ENCODE assay signal across 14 cellular contexts in genomic region chr1:39571178-39571483, GRCh38. TPM values are rescaled to one million over a fixed set of nuclear protein-coding genes. Genes with fewer than 3 reads are reported as not detected.
DNase-seq lines count a peak whose midpoint lies in the region; ATAC-seq and TF ChIP-seq lines count a peak whose summit lies in the region.
"Had no signal": no experiment of that assay in that cellular context is flagged by ENCODE, and none has a peak within 500 bp of the region (broad histone marks: within the 10 kb centered on the region; RNA-seq: fewer than 3 reads in every experiment).

No MANE protein-coding gene starts in this region.

- intact Hi-C loops in MCF 10A (cut with micrococcal nuclease), result no loop called here
- intact Hi-C loops in breast epithelium (cut with DNase I; ENCODE audit: low total_unique reads), result no loop called here

- H3K79me1 ChIP-seq in neuronal stem cell (ENCODE audit: low read depth, low read length), result peaks cover 6% of the 10 kb centered on the region

- H3K27ac ChIP-seq in breast epithelium, result no peak overlapping the region
- no peak overlapping the region for H3K27ac ChIP-seq in neuronal stem cell (replicated peaks; ENCODE audit: low read length)
- no peak overlapping the region for H3K27ac ChIP-seq in GM23248
- H3K27ac ChIP-seq: BLaER1 treated with 17β-estradiol and CSF1 and Interleukin-3, amounts not matched to agents 10 nM and 100 nM had no signal

- H3K27ac Mint-ChIP-seq in MCF 10A (ENCODE audit: low read depth, unreplicated experiment) (peak overlapping the region; percentile 51), T-helper 17 cell (peak overlapping the region; percentile 11)

- peaks cover 31% of the 10 kb centered on the region; the same call in 1 of the 2 replicates for H3F3A ChIP-seq in GM23248 (ENCODE audit: insufficient read depth)

- H3K9me2 ChIP-seq in GM23248 (ENCODE audit: insufficient read depth), result no peaks in the 10 kb centered on the region

- no peak for TF ChIP-seq POLR2A in breast epithelium (IDR thresholded peaks at IDR 0.05)

- H3K36me3 Mint-ChIP-seq in MCF 10A (ENCODE audit: insufficient read depth, unreplicated experiment) (peaks cover 99% of the 10 kb centered on the region), T-helper 17 cell (ENCODE audit: low read depth) (peaks cover 10% of the 10 kb centered on the region)

- H3K4me3 ChIP-seq in breast epithelium (no peak overlapping the region), neuronal stem cell (ENCODE audit: low read length in 2 of 2) (no peak overlapping the region), GM23248 (no peak overlapping the region)
- H3K4me3 ChIP-seq: BLaER1 treated with 17β-estradiol and CSF1 and Interleukin-3, amounts not matched to agents 10 nM and 100 nM; HAP-1 had no signal

- peaks cover 16% of the 10 kb centered on the region for H3K4me1 Mint-ChIP-seq in MCF 10A (ENCODE audit: insufficient read depth, unreplicated experiment)
- peaks cover 40% of the 10 kb centered on the region for H3K4me1 Mint-ChIP-seq in T-helper 17 cell

- WGBS in neuronal stem cell (ENCODE audit: extremely low coverage in 2 of 2, insufficient read length in 2 of 2, insufficient replicate concordance in 1 of 2), 2 donors, result no CpG with 5 or more reads among the region's 9 CpGs
- WGBS in GM23248 (ENCODE audit: low coverage in 1 of 2, low lambda C conversion rate in 2 of 2, missing lambda C conversion rate in 2 of 2), 2 experiments, result 99 to 100% methylated on average over 9 of the region's 9 CpGs

- H2BK15ac ChIP-seq in neuronal stem cell (ENCODE audit: low read length), result no peak overlapping the region

- in situ Hi-C loops in GM23248 (cut with MboI), result no loop called here

- H3K27me3 ChIP-seq in breast epithelium (no peaks in the 10 kb centered on the region), neuronal stem cell (ENCODE audit: control insufficient read depth in 3 of 3, insufficient read depth in 3 of 3, low read depth in 1 of 3, low read length in 3 of 3) (no peaks in the 10 kb centered on the region), GM23248 (replicated peaks; ENCODE audit: insufficient read depth) (no peaks in the 10 kb centered on the region)
- H3K27me3 ChIP-seq: BLaER1 treated with 17β-estradiol and CSF1 and Interleukin-3, amounts not matched to agents 10 nM and 100 nM had no signal

- no peak overlapping the region for H2BK5ac ChIP-seq in neuronal stem cell (ENCODE audit: low read length)

- H3K4me3 Mint-ChIP-seq in MCF 10A (ENCODE audit: unreplicated experiment), result no peak overlapping the region
- H3K4me3 Mint-ChIP-seq in T-helper 17 cell, result no peak overlapping the region

- H3K79me2 ChIP-seq in GM23248 (ENCODE audit: insufficient read depth), result peaks cover 98% of the 10 kb centered on the region

- no peak overlapping the region for H3K14ac ChIP-seq in neuronal stem cell (ENCODE audit: low read length)

- ATAC-seq in T-helper 17 cell, result no peak

- H3K9me3 ChIP-seq in breast epithelium (no peaks in the 10 kb centered on the region), T-helper 17 cell (ENCODE audit: control insufficient read depth, low read length, poor library complexity, severe bottlenecking) (no peaks in the 10 kb centered on the region), neuronal stem cell (replicated peaks in 1 of 2; ENCODE audit: control insufficient read depth in 2 of 2, insufficient read depth in 1 of 2, low read depth in 1 of 2, low read length in 2 of 2) (peaks cover 0 to 2% of the 10 kb centered on the region in 2 donors), GM23248 (ENCODE audit: low read depth) (no peaks in the 10 kb centered on the region)
- H3K9me3 ChIP-seq: BLaER1 treated with 17β-estradiol and CSF1 and Interleukin-3, amounts not matched to agents 10 nM and 100 nM; HAP-1 had no signal

- no peak overlapping the region for H4K91ac ChIP-seq in neuronal stem cell (ENCODE audit: low read depth, low read length, poor library complexity)

- H2AK5ac ChIP-seq in neuronal stem cell (ENCODE audit: low read depth, low read length), result no peak overlapping the region

- no peak overlapping the region for H4K8ac ChIP-seq in neuronal stem cell (ENCODE audit: low read depth, low read length)

- BruUV-seq in MCF 10A (replicated peaks; lab: Mats Ljungman, UMichigan), result no TSS peak

- no peak overlapping the region for H3K18ac ChIP-seq in neuronal stem cell (ENCODE audit: low read length)

- DNase-seq in MCF 10A (ENCODE audit: unreplicated experiment) (no peak), breast epithelium (ENCODE audit: low spot score in 2 of 2) (no peak), T-helper 17 cell (no peak), neuronal stem cell (ENCODE audit: low spot score) (no peak), GM23248 (no peak), SIG-M5 treated with dmso at 0.1 percent for 504 hours (lab: John Stamatoyannopoulos, UW; ENCODE audit: unreplicated experiment) (no peak)
- no peak for DNase-seq in activated CD8-positive, alpha-beta memory T cell treated with anti-CD3 and anti-CD28 coated beads, Interleukin-2, amount 50 U/mL, for 48 hours
- DNase-seq: ACHN; Calu3; CD4-positive, CD25-positive, alpha-beta regulatory T cell; DMS 273 treated with DMSO at 0.1 percent for 48 hours had no signal

- POLR2A ChIA-PET in MCF 10A (lab: Yijun Ruan, JAX), result no interaction called here

- CTCF ChIA-PET in MCF 10A (lab: Yijun Ruan, JAX), result interaction anchor here (0.5 kb wide), 1 partner anchor 149 kb away, joined by 3 read pairs; no protein-coding TSS in a partner anchor

- no peaks in the 10 kb centered on the region for H3K9me3 Mint-ChIP-seq in MCF 10A (ENCODE audit: unreplicated experiment)
- H3K9me3 Mint-ChIP-seq: CD4-positive, CD25-positive, alpha-beta regulatory T cell; IgD-negative memory B cell had no signal

- peaks cover 8 to 19% of the 10 kb centered on the region in 2 donors for H3K4me1 ChIP-seq in breast epithelium
- peaks cover 12 to 14% of the 10 kb centered on the region in 2 donors for H3K4me1 ChIP-seq in neuronal stem cell (ENCODE audit: control insufficient read depth in 2 of 2, insufficient read depth in 1 of 2, low read depth in 1 of 2, low read length in 2 of 2)
- H3K4me1 ChIP-seq in GM23248 (ENCODE audit: insufficient read depth), result peaks cover 23% of the 10 kb centered on the region

- TF ChIP-seq CTCF in MCF 10A (IDR thresholded peaks at IDR 0.05; ENCODE audit: unreplicated experiment) (no peak), breast epithelium (IDR thresholded peaks at IDR 0.05) (no peak)

- no peak overlapping the region for H2BK120ac ChIP-seq in neuronal stem cell (ENCODE audit: low read depth, low read length)

- H3K4me2 ChIP-seq in neuronal stem cell (ENCODE audit: insufficient read depth, low read length, poor library complexity, severe bottlenecking), result no peak overlapping the region
- no peak overlapping the region for H3K4me2 ChIP-seq in GM23248 (ENCODE audit: unreplicated experiment)
- H3K4me2 ChIP-seq: BLaER1 treated with 17β-estradiol and CSF1 and Interleukin-3, amounts not matched to agents 10 nM and 100 nM had no signal

- H2BK12ac ChIP-seq in neuronal stem cell (ENCODE audit: low read length), result no peak overlapping the region

- H2AFZ ChIP-seq in neuronal stem cell (ENCODE audit: low read length), result no peak overlapping the region
- no peak overlapping the region for H2AFZ ChIP-seq in GM23248

- H3K9ac ChIP-seq in neuronal stem cell (ENCODE audit: low read depth, low read length, poor library complexity) (no peak overlapping the region), GM23248 (no peak overlapping the region)
- H3K9ac ChIP-seq: BLaER1 treated with 17β-estradiol and CSF1 and Interleukin-3, amounts not matched to agents 10 nM and 100 nM had no signal

- H4K20me1 ChIP-seq in GM23248 (ENCODE audit: insufficient read depth), result peaks cover 33% of the 10 kb centered on the region

- H3K27me3 Mint-ChIP-seq in MCF 10A (ENCODE audit: insufficient read depth, unreplicated experiment) (no peaks in the 10 kb centered on the region), T-helper 17 cell (no peaks in the 10 kb centered on the region)
- H3K27me3 Mint-ChIP-seq: IgD-negative memory B cell had no signal

- H3K36me3 ChIP-seq in breast epithelium (peaks cover 6% of the 10 kb centered on the region), neuronal stem cell (replicated peaks in 1 of 2; ENCODE audit: control insufficient read depth in 2 of 2, insufficient read depth in 2 of 2, low read length in 2 of 2) (peaks cover 53 to 94% of the 10 kb centered on the region in 2 donors), GM23248 (ENCODE audit: low read depth) (peaks cover 72% of the 10 kb centered on the region)

- H3K23ac ChIP-seq in neuronal stem cell (ENCODE audit: low read depth, low read length, poor library complexity), result peak overlapping the region; percentile 38

- H3K4ac ChIP-seq in neuronal stem cell (ENCODE audit: low read length), result no peak overlapping the region

RNA-seq across cellular contexts. Expression of gene PABPC4, which starts 5.5 kb away (rescaled TPM):
- total RNA-seq in MCF 10A (2022), result 268 and 275 TPM in 2 replicates
- 100 to 1,000 TPM; 113 to 237 (median 163) TPM for total RNA-seq in breast epithelium
- total RNA-seq in T-helper 17 cell, result 100 to 1,000 TPM; 292 to 332 TPM
- polyA plus RNA-seq in neuronal stem cell (2013, experiment 1 of 2), result 139 TPM
- 155 TPM for polyA plus RNA-seq in neuronal stem cell (2013, experiment 2 of 2)
- 102 and 117 TPM in 2 replicates for total RNA-seq in GM23248 (2014; rRNA removed; shearing (Covaris generic))
- polyA plus RNA-seq in GM23248 (2016; fragmentation: Nextera tagmentation; extraction: Ambion mirVana), result 92.9 and 94.8 TPM in 2 replicates
